Comparison of ENCODE assay signal across 22 cellular contexts in genomic region chr1:81693316-81693715, GRCh38.
A peak's percentile ranks its signal among the peaks of the same experiment; 100 is the strongest.
DNase-seq lines count a peak whose midpoint lies in the region; ATAC-seq, FAIRE-seq and TF ChIP-seq lines count a peak whose summit lies in the region.
"Had no signal": no experiment of that assay in that cellular context is flagged by ENCODE, and none has a peak within 500 bp of the region (broad histone marks: within the 10 kb centered on the region; RNA-seq: fewer than 3 reads in every experiment).

No MANE protein-coding gene starts in this region.

- no peak overlapping the region for H3K23ac ChIP-seq in IMR-90 (ENCODE audit: low read depth, low read length)

- in situ Hi-C loops in IMR-90 (cut with MboI; ENCODE audit: low sequenced_read_pairs), result no loop called here

- no peaks in the 10 kb centered on the region for H3K9me3 ChIP-seq in IMR-90 (ENCODE audit: control insufficient read depth, insufficient read depth, low read length)
- H3K9me3 ChIP-seq: BE2C had no signal

- no peaks in the 10 kb centered on the region for H3K27me3 Mint-ChIP-seq in GM23338 (ENCODE audit: insufficient read depth, low read depth, poor library complexity)
- H3K27me3 Mint-ChIP-seq: CD4-positive, CD25-positive, alpha-beta regulatory T cell; CD8-positive, alpha-beta memory T cell had no signal

- peak overlapping the region; percentile 31; the same call in 1 of the 3 replicates for H2BK15ac ChIP-seq in IMR-90 (ENCODE audit: low read depth, low read length)

- H3K4me3 Mint-ChIP-seq in GM23338, result no peak overlapping the region
- H3K4me3 Mint-ChIP-seq: CD4-positive, CD25-positive, alpha-beta regulatory T cell; CD8-positive, alpha-beta memory T cell; H9 had no signal

- H3K4ac ChIP-seq in IMR-90 (ENCODE audit: low read depth, low read length), result peak overlapping the region; percentile 60; the same call in 1 of the 2 replicates

- H3K18ac ChIP-seq in IMR-90 (ENCODE audit: low read depth, low read length), result no peak overlapping the region

- peak overlapping the region; percentile 27; the same call in 1 of the 2 replicates for H2BK20ac ChIP-seq in IMR-90 (ENCODE audit: low read depth, low read length)

- no peak overlapping the region for H4K5ac ChIP-seq in IMR-90 (ENCODE audit: low read depth, low read length)

- ATAC-seq in GM23338, result no peak
- no peak for ATAC-seq in IMR-90 (ENCODE audit: low read depth)
- no peak for ATAC-seq in GM21737 (IDR thresholded peaks at IDR 0.05; ENCODE audit: unreplicated experiment)
- ATAC-seq in GM19351 (IDR thresholded peaks at IDR 0.05; ENCODE audit: unreplicated experiment), result no peak
- no peak for ATAC-seq in GM21367 (IDR thresholded peaks at IDR 0.05; ENCODE audit: unreplicated experiment)
- ATAC-seq: K562 had no signal

- BruUV-seq in IMR-90 (replicated peaks; lab: Mats Ljungman, UMichigan), result no TSS peak

- H4K91ac ChIP-seq in IMR-90 (ENCODE audit: insufficient read depth, low read depth, low read length), result no peak overlapping the region

- no peak for FAIRE-seq in GM12892 (lab: Jason Lieb, UNC)
- FAIRE-seq: A204.1, G401.6, GM12891, GM18507, K562 had no signal

- peaks cover 16% of the 10 kb centered on the region for H3K4me1 Mint-ChIP-seq in GM23338
- H3K4me1 Mint-ChIP-seq: CD4-positive, CD25-positive, alpha-beta regulatory T cell; CD8-positive, alpha-beta memory T cell had no signal

- no peak overlapping the region for H4K8ac ChIP-seq in IMR-90 (ENCODE audit: low read depth in 2 of 2, low read length in 2 of 2)

- H2AFZ ChIP-seq in GM23338, result 0 out of 2 replicates have a peak overlapping the region, but pooled peaks have one; percentile 43
- peak overlapping the region; percentile 23 for H2AFZ ChIP-seq in IMR-90 (replicated peaks; ENCODE audit: low read length, poor library complexity)

- H2AK5ac ChIP-seq in IMR-90 (ENCODE audit: low read depth, low read length), result peak overlapping the region; percentile 43; the same call in 1 of the 2 replicates

- DNase-seq in GM23338 (ENCODE audit: low spot score) (no peak), IMR-90 (no peak), fibroblast of mammary gland (ENCODE audit: low read depth) (peak; percentile 27), GM12892 (ENCODE audit: insufficient read length) (no peak)
- DNase-seq: ACHN; BE2C; C1 segment of cervical spinal cord; CD4-positive, CD25-positive, alpha-beta regulatory T cell; CD8-positive, alpha-beta memory T cell; COR-L47; DMS 273 treated with DMSO at 0.1 percent for 48 hours; DMS53; DND-41; H9 had no signal

- H3K27ac ChIP-seq in GM23338 (ENCODE audit: low read depth) (no peak overlapping the region), IMR-90 (ENCODE audit: insufficient read depth, low read length) (no peak overlapping the region)

- no peak overlapping the region for H3K14ac ChIP-seq in IMR-90 (replicated peaks; ENCODE audit: low read depth, low read length)

- H3K9me3 Mint-ChIP-seq in GM23338, result peaks cover 5% of the 10 kb centered on the region; the same call in 1 of the 3 replicates

- no peaks in the 10 kb centered on the region for H3K9me2 ChIP-seq in GM23338 (ENCODE audit: insufficient read depth)

- intact Hi-C loops in IMR-90 (cut with micrococcal nuclease), result no loop called here

- CTCF ChIA-PET in IMR-90 (lab: Yijun Ruan, JAX), result no interaction called here

- no peaks in the 10 kb centered on the region for H3K27me3 ChIP-seq in GM23338 (ENCODE audit: insufficient read depth)
- H3K27me3 ChIP-seq in IMR-90 (ENCODE audit: control insufficient read depth, insufficient read depth, low read length), result no peaks in the 10 kb centered on the region
- H3K27me3 ChIP-seq: BE2C had no signal

- H3K9me1 ChIP-seq in IMR-90 (ENCODE audit: insufficient read depth, low read length), result no peaks in the 10 kb centered on the region; the same call in 1 of the 2 replicates

- no peak overlapping the region for H3K9ac ChIP-seq in IMR-90 (ENCODE audit: low read depth, low read length)

- H3K36me3 Mint-ChIP-seq in GM23338 (ENCODE audit: low read depth), result peaks cover 2% of the 10 kb centered on the region
- H3K36me3 Mint-ChIP-seq: CD4-positive, CD25-positive, alpha-beta regulatory T cell; CD8-positive, alpha-beta memory T cell had no signal

- H3K4me2 ChIP-seq in GM23338, result no peak overlapping the region
- no peak overlapping the region for H3K4me2 ChIP-seq in IMR-90 (ENCODE audit: low read depth, low read length)

- H3K56ac ChIP-seq in IMR-90 (ENCODE audit: extremely low read depth, insufficient read depth, low read length), result no peak overlapping the region

- H2BK120ac ChIP-seq in IMR-90 (ENCODE audit: low read depth, low read length), result peak overlapping the region; percentile 49; the same call in 1 of the 2 replicates

- H3K79me1 ChIP-seq in IMR-90 (ENCODE audit: low read depth in 1 of 2, low read length in 2 of 2), result no peaks in the 10 kb centered on the region

- no peak for TF ChIP-seq POLR2A in IMR-90 (IDR thresholded peaks at IDR 0.05; ENCODE audit: low read depth, low read length)
- TF ChIP-seq POLR2A in GM12892 (IDR thresholded peaks at IDR 0.05; ENCODE audit: low read depth, low read length), result no peak

- H3F3A ChIP-seq in GM23338 (replicated peaks; ENCODE audit: low read depth), result no peaks in the 10 kb centered on the region

- WGBS in IMR-90 (ENCODE audit: extremely low coverage in 2 of 2, insufficient read length in 1 of 2), 2 experiments, result no CpG with 5 or more reads among the region's 2 CpGs

- no peak overlapping the region for H3K27ac Mint-ChIP-seq in GM23338
- H3K27ac Mint-ChIP-seq: CD4-positive, CD25-positive, alpha-beta regulatory T cell; CD8-positive, alpha-beta memory T cell; H9 had no signal

- H2BK5ac ChIP-seq in IMR-90 (ENCODE audit: low read depth, low read length, poor library complexity, severe bottlenecking), result no peak overlapping the region

- H3K36me3 ChIP-seq in GM23338 (ENCODE audit: insufficient read depth) (no peaks in the 10 kb centered on the region), IMR-90 (ENCODE audit: control insufficient read depth, insufficient read depth, low read length) (no peaks in the 10 kb centered on the region)
- H3K36me3 ChIP-seq: BE2C had no signal

- no peaks in the 10 kb centered on the region for H3K79me2 ChIP-seq in GM23338 (replicated peaks; ENCODE audit: insufficient read depth)

- H3K4me3 ChIP-seq in GM23338, result no peak overlapping the region
- no peak overlapping the region for H3K4me3 ChIP-seq in IMR-90 (ENCODE audit: insufficient read depth, low read depth, low read length)
- H3K4me3 ChIP-seq in fibroblast of mammary gland (ENCODE audit: control insufficient read depth, low read depth, low read length), result no peak overlapping the region
- H3K4me3 ChIP-seq: K562 had no signal

- H2AK9ac ChIP-seq in IMR-90 (replicated peaks; ENCODE audit: low read depth, low read length, poor library complexity), result no peak overlapping the region

- peaks cover 9% of the 10 kb centered on the region; the same call in 1 of the 2 replicates for H3K4me1 ChIP-seq in GM23338 (ENCODE audit: insufficient read depth)
- peaks cover 4% of the 10 kb centered on the region for H3K4me1 ChIP-seq in IMR-90 (ENCODE audit: control insufficient read depth, insufficient read depth, low read length)
- H3K4me1 ChIP-seq: BE2C had no signal

- no peak for TF ChIP-seq RAD21 in IMR-90 (IDR thresholded peaks at IDR 0.05; ENCODE audit: low read length)

- H4K20me1 ChIP-seq in GM23338 (replicated peaks; ENCODE audit: insufficient read depth) (no peaks in the 10 kb centered on the region), IMR-90 (ENCODE audit: insufficient read depth, low read length) (no peaks in the 10 kb centered on the region)

- dilution Hi-C loops in IMR-90 (cut with HindIII; ENCODE audit: low sequenced_read_pairs, unreplicated experiment), result no loop called here

- TF ChIP-seq CTCF in GM23338 (conservative IDR thresholded peaks at IDR 0.05; ENCODE audit: low read depth in 2 of 2), result no peak
- no peak for TF ChIP-seq CTCF in IMR-90 (conservative IDR thresholded peaks at IDR 0.05; ENCODE audit: low read depth, low read length)
- no peak for TF ChIP-seq CTCF in fibroblast of mammary gland (conservative IDR thresholded peaks at IDR 0.05; ENCODE audit: control insufficient read depth, insufficient read depth, low read depth, low read length)

- POLR2A ChIA-PET in IMR-90 (lab: Charles Lee; ENCODE audit: unreplicated experiment), result no interaction called here

TF ChIP-seq in GM23338, 12 proteins besides CTCF, POLR2A, EP300 and RAD21 (continues in another document):
- no peak for TF ChIP-seq CREB1 (CRISPR knock-in tag; IDR thresholded peaks at IDR 0.05; ENCODE audit: low read depth)

TF ChIP-seq in IMR-90, 13 proteins besides CTCF, POLR2A, EP300 and RAD21:
- TF ChIP-seq RCOR1 (IDR thresholded peaks at IDR 0.05; ENCODE audit: insufficient replicate concordance, low read length) (no peak), CHD1 (IDR thresholded peaks at IDR 0.05; ENCODE audit: low read depth, low read length) (no peak), MXI1 (IDR thresholded peaks at IDR 0.05; ENCODE audit: borderline replicate concordance, low read depth, low read length) (no peak), MAFK (IDR thresholded peaks at IDR 0.05; ENCODE audit: low read depth, low read length) (no peak), SMC3 (IDR thresholded peaks at IDR 0.05; ENCODE audit: low read depth, low read length) (no peak), BHLHE40 (IDR thresholded peaks at IDR 0.05; ENCODE audit: low read depth, low read length) (no peak), FOS (IDR thresholded peaks at IDR 0.05; ENCODE audit: low read depth, low read length) (no peak), ELK1 (IDR thresholded peaks at IDR 0.05; ENCODE audit: borderline replicate concordance, low read depth, low read length) (no peak), CEBPB (IDR thresholded peaks at IDR 0.05; ENCODE audit: low read depth, low read length) (no peak), RFX5 (IDR thresholded peaks at IDR 0.05; ENCODE audit: low read depth, low read length) (no peak), NFE2L2 (IDR thresholded peaks at IDR 0.05; ENCODE audit: low read depth, low read length) (no peak)
- TF ChIP-seq, protein P1, sequence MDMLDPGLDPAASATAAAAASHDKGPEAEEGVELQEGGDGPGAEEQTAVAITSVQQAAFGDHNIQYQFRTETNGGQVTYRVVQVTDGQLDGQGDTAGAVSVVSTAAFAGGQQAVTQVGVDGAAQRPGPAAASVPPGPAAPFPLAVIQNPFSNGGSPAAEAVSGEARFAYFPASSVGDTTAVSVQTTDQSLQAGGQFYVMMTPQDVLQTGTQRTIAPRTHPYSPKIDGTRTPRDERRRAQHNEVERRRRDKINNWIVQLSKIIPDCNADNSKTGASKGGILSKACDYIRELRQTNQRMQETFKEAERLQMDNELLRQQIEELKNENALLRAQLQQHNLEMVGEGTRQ (IDR thresholded peaks at IDR 0.05; ENCODE audit: low read depth, low read length), result no peak
TF ChIP-seq in IMR-90: peak in this region for 0.
